In genomic region chr4:2667428-2667827, GRCh38 we compare ENCODE assay signal across 16 cellular contexts.
DNase-seq lines count a peak whose midpoint lies in the region; ATAC-seq and TF ChIP-seq lines count a peak whose summit lies in the region.
"Had no signal": no experiment of that assay in that cellular context is flagged by ENCODE, and none has a peak within 500 bp of the region (broad histone marks: within the 10 kb centered on the region; RNA-seq: fewer than 3 reads in every experiment).

No MANE protein-coding gene starts in this region.

- H3K9me3 ChIP-seq in endocrine pancreas (ENCODE audit: control insufficient read depth, low read length): no peaks in the 10 kb centered on the region

- H3K36me3 ChIP-seq in endocrine pancreas (ENCODE audit: control insufficient read depth, insufficient read depth, low read length) (no peaks in the 10 kb centered on the region), rectal smooth muscle tissue (ENCODE audit: control insufficient read depth, insufficient read depth, low read length) (peaks cover 18% of the 10 kb centered on the region)

- H3K4me3 Mint-ChIP-seq in activated CD4-positive, alpha-beta T cell treated with anti-CD3 and anti-CD28 coated beads for 36 hours: peak overlapping the region; percentile 28
- H3K4me3 Mint-ChIP-seq in T-cell: peak overlapping the region; percentile 45 to 65 (median 46)
- H3K4me3 Mint-ChIP-seq in HFFc6: no peak overlapping the region
- H3K4me3 Mint-ChIP-seq: WTC11 had no signal

- H3K4me3 ChIP-seq in endocrine pancreas (ENCODE audit: control insufficient read depth, insufficient read depth, low read length) (peak overlapping the region; percentile 38), rectal smooth muscle tissue (ENCODE audit: low read length) (peak overlapping the region; percentile 6)

- intact Hi-C loops in activated CD4-positive, alpha-beta T cell treated with anti-CD3 and anti-CD28 coated beads for 36 hours (cut with DNase I, micrococcal nuclease): loop anchor here in 1 of 2 experiments (2.0 kb wide), 1 partner anchor 15 kb away; no protein-coding TSS in a partner anchor

- H3K9ac ChIP-seq in endocrine pancreas (ENCODE audit: control insufficient read depth, insufficient read depth, low read length): no peak overlapping the region
- no peak overlapping the region for H3K9ac ChIP-seq in rectal smooth muscle tissue (ENCODE audit: low read length)

- peaks cover 35% of the 10 kb centered on the region for H3K36me3 Mint-ChIP-seq in activated CD4-positive, alpha-beta T cell treated with anti-CD3 and anti-CD28 coated beads for 36 hours (ENCODE audit: low read depth)
- peaks cover 43% of the 10 kb centered on the region for H3K36me3 Mint-ChIP-seq in T-cell
- peaks cover 44% of the 10 kb centered on the region for H3K36me3 Mint-ChIP-seq in HFFc6 (ENCODE audit: low read depth)

- POLR2A ChIA-PET in activated CD4-positive, alpha-beta T cell treated with anti-CD3 and anti-CD28 coated beads for 36 hours (lab: Charles Lee): no interaction called here
- POLR2A ChIA-PET in T-cell (lab: Charles Lee): no interaction called here

- no peaks in the 10 kb centered on the region for H3K27me3 Mint-ChIP-seq in activated CD4-positive, alpha-beta T cell treated with anti-CD3 and anti-CD28 coated beads for 36 hours
- H3K27me3 Mint-ChIP-seq in T-cell (no peaks in the 10 kb centered on the region), HFFc6 (ENCODE audit: insufficient read depth) (no peaks in the 10 kb centered on the region; the same call in none of the 2 replicates)

- no peaks in the 10 kb centered on the region for H3K27me3 ChIP-seq in endocrine pancreas (ENCODE audit: control insufficient read depth, insufficient read depth, low read length)
- H3K27me3 ChIP-seq in rectal smooth muscle tissue (ENCODE audit: control insufficient read depth, insufficient read depth, low read length): no peaks in the 10 kb centered on the region

- TF ChIP-seq CTCF in HFFc6 (IDR thresholded peaks at IDR 0.05): no peak

- no peak for DNase-seq in activated CD4-positive, alpha-beta T cell treated with anti-CD3 and anti-CD28 coated beads for 36 hours
- DNase-seq in activated CD4-positive, alpha-beta T cell treated with anti-CD3 and anti-CD28 coated beads, Interleukin-2, amount 50 U/mL, for 48 hours: no peak
- DNase-seq in T-cell (no peak), left lobe of liver (ENCODE audit: low spot score) (no peak), HFFc6 (no peak), UCSD-AML1 (lab: John Stamatoyannopoulos, UW; ENCODE audit: unreplicated experiment) (no peak)
- DNase-seq: activated effector memory CD4-positive, alpha-beta T cell treated with anti-CD3 and anti-CD28 coated beads, Interleukin-2, amount 50 U/mL, for 16 hours; caudate nucleus; DND-41; Kasumi-1; NCI-H187; NK-92 treated with Interleukin-12 subunit alpha and Interleukin-12 subunit beta, amount 100 ng/mL, for 24 hours; SHP77 treated with DMSO at 0.1 percent for 48 hours had no signal

- H3K4me1 ChIP-seq in endocrine pancreas (ENCODE audit: control insufficient read depth, insufficient read depth, low read length) (no peaks in the 10 kb centered on the region), rectal smooth muscle tissue (ENCODE audit: control insufficient read depth, insufficient read depth, low read length) (peaks cover 7% of the 10 kb centered on the region)

- no peaks in the 10 kb centered on the region for H3K9me3 Mint-ChIP-seq in activated CD4-positive, alpha-beta T cell treated with anti-CD3 and anti-CD28 coated beads for 36 hours (ENCODE audit: low read depth)
- H3K9me3 Mint-ChIP-seq in T-cell (no peaks in the 10 kb centered on the region), HFFc6 (no peaks in the 10 kb centered on the region)
- H3K9me3 Mint-ChIP-seq: WTC11 had no signal

- ATAC-seq in activated CD4-positive, alpha-beta T cell treated with anti-CD3 and anti-CD28 coated beads for 36 hours: no peak
- ATAC-seq in T-cell (replicated peaks in 1 of 4) (no peak), left lobe of liver (no peak)
- ATAC-seq: WTC11 had no signal

- peak overlapping the region; percentile 63 for H3K27ac Mint-ChIP-seq in activated CD4-positive, alpha-beta T cell treated with anti-CD3 and anti-CD28 coated beads for 36 hours
- peak overlapping the region; percentile 85 to 86 for H3K27ac Mint-ChIP-seq in T-cell
- no peak overlapping the region for H3K27ac Mint-ChIP-seq in HFFc6
- H3K27ac Mint-ChIP-seq: WTC11 had no signal

- CTCF ChIA-PET in activated CD4-positive, alpha-beta T cell treated with anti-CD3 and anti-CD28 coated beads for 36 hours (lab: Charles Lee): interaction anchor here (0.7 kb wide), 1 partner anchor 41 kb away, joined by 3 read pairs; no protein-coding TSS in a partner anchor
- CTCF ChIA-PET in T-cell (lab: Charles Lee): interaction anchor here in 1 of 2 donors (0.7 to 1.1 kb wide), 2 partner anchors 97 to 564 kb away, joined by 3 to 5 read pairs; no protein-coding TSS in a partner anchor

- no peak overlapping the region for H3K27ac ChIP-seq in rectal smooth muscle tissue (ENCODE audit: low read depth, low read length)

- H3K4me1 Mint-ChIP-seq in activated CD4-positive, alpha-beta T cell treated with anti-CD3 and anti-CD28 coated beads for 36 hours: peaks cover 32% of the 10 kb centered on the region
- peaks cover 25 to 51% (median 34%) of the 10 kb centered on the region in 3 donors for H3K4me1 Mint-ChIP-seq in T-cell
- H3K4me1 Mint-ChIP-seq in HFFc6 (ENCODE audit: low read depth): peaks cover 52% of the 10 kb centered on the region
